In the genomic region with DNA sequence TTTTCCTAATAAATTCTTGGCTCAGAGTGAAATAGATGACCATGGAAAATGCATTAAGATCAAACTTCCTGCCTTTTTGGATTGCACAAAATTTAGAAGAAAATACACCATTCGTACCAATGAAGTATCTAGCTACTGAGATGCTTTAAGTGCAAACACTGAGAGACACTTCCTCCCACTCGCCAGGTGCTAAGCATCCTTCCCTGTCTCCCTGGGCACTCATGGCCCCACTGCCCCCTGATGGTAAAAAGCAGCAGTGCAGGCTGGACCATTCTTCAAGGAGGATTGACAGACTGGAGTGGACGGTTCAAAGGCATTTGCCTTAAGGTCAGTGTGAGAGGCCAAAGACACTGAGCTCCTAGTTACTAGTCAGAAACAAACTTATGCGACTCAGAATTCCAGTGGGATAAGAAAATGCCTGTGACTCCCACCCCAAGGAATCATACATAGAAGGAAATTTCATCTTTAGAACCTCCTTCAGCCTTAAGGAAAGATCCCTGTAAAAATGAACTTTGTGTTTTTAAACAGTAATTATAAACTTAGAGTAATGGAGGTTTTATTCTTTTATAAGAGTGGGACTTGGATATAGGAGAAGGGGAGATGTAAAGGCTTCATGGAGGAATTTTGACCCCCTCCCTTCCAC, we compare ENCODE assay signal across 8 cellular contexts.
DNase-seq lines count a peak whose midpoint lies in the region; FAIRE-seq and TF ChIP-seq lines count a peak whose summit lies in the region.

No MANE protein-coding gene starts in this region.

- no peak overlapping the region for H3K4me3 ChIP-seq in HFF-Myc (replicated peaks; ENCODE audit: low read depth, low read length)
- H3K4me3 ChIP-seq in WERI-Rb-1 (ENCODE audit: low read depth, low read length), result no peak overlapping the region
- no peak overlapping the region for H3K4me3 ChIP-seq in kidney (ENCODE audit: low read length in 2 of 2)

- in situ Hi-C loops in T47D (cut with HindIII; ENCODE audit: low pct_unique_long_range_greater_than_20kb, low sequenced_read_pairs), result no loop called here

- H3K4me1 ChIP-seq in kidney (ENCODE audit: control insufficient read depth in 1 of 2, insufficient read depth in 1 of 2, low read depth in 1 of 2, low read length in 2 of 2), result no peaks in the 10 kb centered on the region

- H3K27me3 ChIP-seq in WERI-Rb-1 (ENCODE audit: insufficient read depth, low read depth, severe bottlenecking), result no peaks in the 10 kb centered on the region

- H3K9me3 ChIP-seq in WERI-Rb-1 (ENCODE audit: severe bottlenecking) (no peaks in the 10 kb centered on the region), kidney (ENCODE audit: control insufficient read depth in 1 of 2, low read length in 2 of 2) (no peaks in the 10 kb centered on the region)

- DNase-seq in NCI-H1436 (lab: John Stamatoyannopoulos, UW), result peak; percentile 55
- no peak for DNase-seq in NCI-H1436 treated with DMSO at 0.1 percent for 48 hours (lab: John Stamatoyannopoulos, UW)
- no peak for DNase-seq in HFF-Myc (ENCODE audit: extremely low read depth, low read depth)
- peak; percentile 18 for DNase-seq in NCI-H1105 treated with DMSO at 0.1 percent for 48 hours (lab: John Stamatoyannopoulos, UW)
- peak; percentile 83 for DNase-seq in WERI-Rb-1
- peak; percentile 17 to 86 for DNase-seq in T47D (ENCODE audit: low read depth in 1 of 2, low spot score in 1 of 2)
- DNase-seq in kidney, result peak; percentile 69
- peak; percentile 29 for DNase-seq in stimulated activated CD4-positive, alpha-beta T cell treated with anti-CD3 and anti-CD28 coated beads, Interleukin-2, amount 100 ng/mL, for 4 hours (ENCODE audit: low read depth)

- FAIRE-seq in kidney (lab: Jason Lieb, UNC), result no peak

- H3K36me3 ChIP-seq in WERI-Rb-1 (no peaks in the 10 kb centered on the region), kidney (ENCODE audit: control insufficient read depth in 1 of 2, insufficient read depth in 2 of 2, low read length in 2 of 2) (no peaks in the 10 kb centered on the region)

- H3K27ac ChIP-seq in WERI-Rb-1 (no peak overlapping the region), kidney (ENCODE audit: low read depth in 2 of 2, low read length in 2 of 2) (no peak overlapping the region)

- no peak overlapping the region for H3K9ac ChIP-seq in kidney (ENCODE audit: low read length in 2 of 2)

- TF ChIP-seq CTCF in HFF-Myc (IDR thresholded peaks at IDR 0.05; ENCODE audit: low read depth, low read length, missing control alignments) (peak; percentile 88), WERI-Rb-1 (IDR thresholded peaks at IDR 0.05; ENCODE audit: low read depth, low read length) (peak; percentile 92), kidney (IDR thresholded peaks at IDR 0.05; ENCODE audit: borderline replicate concordance, extremely low read depth, insufficient read depth) (peak; percentile 84)

- intact Hi-C loops in kidney (cut with DNase I), result no loop called here

Comparison
In these comparisons a context has a peak if more than half of its experiments do, and no peak if none do; other contexts are left out.
1. DNase-seq: peak in NCI-H1436 (single experiment), NCI-H1105 treated with DMSO at 0.1 percent for 48 hours (single experiment), WERI-Rb-1 (single experiment), T47D (2 of 2), kidney (single experiment) and stimulated activated CD4-positive, alpha-beta T cell treated with anti-CD3 and anti-CD28 coated beads, Interleukin-2, amount 100 ng/mL, for 4 hours (single experiment); none in NCI-H1436 treated with DMSO at 0.1 percent for 48 hours (single experiment) and HFF-Myc (single experiment).
2. Peak in every context shown above with its lines, with median percentiles within 50 percentile points of each other: CTCF ChIP-seq.